In genomic region chr21:30116474-30116873, GRCh38 we compare ENCODE assay signal across 34 cellular contexts. TPM values are rescaled to one million over a fixed set of nuclear protein-coding genes. Genes with fewer than 3 reads are reported as not detected.
"Had no signal": no experiment of that assay in that cellular context is flagged by ENCODE, and none has a peak within 500 bp of the region (broad histone marks: within the 10 kb centered on the region; RNA-seq: fewer than 3 reads in every experiment).

No MANE protein-coding gene starts in this region.

- H3K9me3 ChIP-seq: colonic mucosa, esophagus muscularis mucosa, gastrocnemius medialis had no signal

- FAIRE-seq: astrocyte, endometrium, endothelial cell of umbilical vein had no signal

- H3K27me3 ChIP-seq: brain microvascular endothelial cell, colonic mucosa, esophagus muscularis mucosa, foreskin keratinocyte, gastrocnemius medialis, heart left ventricle had no signal

- H3K36me3 ChIP-seq: brain microvascular endothelial cell, colonic mucosa, esophagus muscularis mucosa, gastrocnemius medialis, heart left ventricle had no signal

- DNase-seq: activated CD4-positive, alpha-beta memory T cell treated with anti-CD3 and anti-CD28 coated beads, Interleukin-2, amount 10 ng/mL, durations not matched to agents 7 days and 5 days; activated CD4-positive, alpha-beta T cell treated with anti-CD3 and anti-CD28 coated beads for 1 hour; activated CD4-positive, alpha-beta T cell treated with anti-CD3 and anti-CD28 coated beads for 4 hours; activated CD4-positive, alpha-beta T cell treated with anti-CD3 and anti-CD28 coated beads, Interleukin-2, amount 10 ng/mL, durations not matched to agents 7 days and 5 days; activated CD4-positive, alpha-beta T cell treated with anti-CD3 and anti-CD28 coated beads, Interleukin-2, amount 50 U/mL, for 4 hours; activated CD8-positive, alpha-beta memory T cell treated with anti-CD3 and anti-CD28 coated beads, Interleukin-2, amount 50 U/mL, for 48 hours; activated gamma-delta T cell treated with Interleukin-2 at 50 U/mL for 16 hours; activated naive CD4-positive, alpha-beta T cell treated with anti-CD3 and anti-CD28 coated beads, Interleukin-2, amount 50 U/mL, for 16 hours; activated naive CD4-positive, alpha-beta T cell treated with Interleukin-2 at 50 U/mL for 16 hours; activated T-cell treated with anti-CD3 and anti-CD28 coated beads for 4 hours; activated T-cell treated with anti-CD3 and anti-CD28 coated beads, Interleukin-2, amount 50 U/mL, for 24 hours; activated T-cell treated with anti-CD3 and anti-CD28 coated beads, Interleukin-2, amount 50 U/mL, for 72 hours; amniotic stem cell; anterior cingulate cortex; brain microvascular endothelial cell; central memory CD4-positive, alpha-beta T cell; cerebellar nuclear complex; colonic mucosa; effector CD8-positive, alpha-beta T cell; gastrocnemius medialis; glutamatergic neuron; heart left ventricle; T-helper 2 cell had no signal

- H3K27ac ChIP-seq: brain microvascular endothelial cell, colonic mucosa, esophagus muscularis mucosa, foreskin keratinocyte, gastrocnemius medialis, heart left ventricle, VCaP had no signal

- H3K4me1 ChIP-seq: colonic mucosa, esophagus muscularis mucosa, gastrocnemius medialis, heart left ventricle had no signal

- H3K4me3 ChIP-seq: colonic mucosa, esophagus muscularis mucosa, gastrocnemius medialis, heart left ventricle had no signal

- ATAC-seq: activated T-cell treated with anti-CD3 and anti-CD28 coated beads, Interleukin-2, amount 50 U/mL, for 72 hours; foreskin keratinocyte; gastrocnemius medialis; heart left ventricle; WTC11 had no signal

RNA-seq across cellular contexts. Expression of gene CLDN17, which starts 50.1 kb away (rescaled TPM):
- total RNA-seq: activated CD4-positive, alpha-beta memory T cell treated with anti-CD3 and anti-CD28 coated beads, Interleukin-2, amount 10 ng/mL, durations not matched to agents 7 days and 5 days; activated CD4-positive, alpha-beta T cell treated with anti-CD3 and anti-CD28 coated beads, Interleukin-2, amount 10 ng/mL, durations not matched to agents 7 days and 5 days; activated T-cell treated with anti-CD3 and anti-CD28 coated beads, Interleukin-2, amount 50 U/mL, for 72 hours; astrocyte; colonic mucosa; dermis microvascular lymphatic vessel endothelial cell; endothelial cell of umbilical vein; epithelial cell of proximal tubule; esophagus muscularis mucosa; gastrocnemius medialis; heart left ventricle; T-helper 1 cell treated with Interleukin-12 subunit alpha and Interleukin-12 subunit beta and Interleukin-4 antibody, amounts not matched to agents 30 ng/mL and 1 ng/mL, for 36 hours; WTC11 had no signal
- polyA plus RNA-seq: adipose tissue, endothelial cell of umbilical vein, heart left ventricle had no signal
